8 cellular contexts compared by ENCODE assay signal in genomic region chr6:27864906-27865883, GRCh38. TPM values are rescaled to one million over a fixed set of nuclear protein-coding genes. Genes with fewer than 3 reads are reported as not detected.
A peak's percentile ranks its signal among the peaks of the same experiment; 100 is the strongest.
DNase-seq lines count a peak whose midpoint lies in the region; ATAC-seq and TF ChIP-seq lines count a peak whose summit lies in the region.

No MANE protein-coding gene starts in this region.

- H3K27ac ChIP-seq in CD4-positive, alpha-beta T cell (ENCODE audit: low read depth, low read length) = peak overlapping the region; percentile 54
- H3K27ac ChIP-seq in lung (ENCODE audit: low read depth in 1 of 2, low read length in 1 of 2) = peak overlapping the region; percentile 70 to 72

- intact Hi-C loops in CD4-positive, alpha-beta T cell (cut with DNase I, micrococcal nuclease) = loop anchor here (1.0 to 5.0 kb wide), 2 partner anchors 27 to 37 kb away; a partner anchor contains a TSS

- peak overlapping the region; percentile 100 for H3K4me3 Mint-ChIP-seq in CD4-positive, alpha-beta T cell

- peaks cover 41% of the 10 kb centered on the region for H3K4me1 Mint-ChIP-seq in CD4-positive, alpha-beta T cell (ENCODE audit: low read depth)

- peaks cover 5 to 8% of the 10 kb centered on the region in 2 donors for H3K4me1 ChIP-seq in lung (ENCODE audit: control insufficient read depth in 2 of 2, insufficient read depth in 2 of 2, low read length in 2 of 2)

- H3K27me3 ChIP-seq in CD4-positive, alpha-beta T cell (ENCODE audit: control insufficient read depth, insufficient read depth, low read length) = no peaks in the 10 kb centered on the region
- H3K27me3 ChIP-seq in lung (ENCODE audit: control insufficient read depth, insufficient read depth) = no peaks in the 10 kb centered on the region

- peaks cover 16% of the 10 kb centered on the region for H3K36me3 Mint-ChIP-seq in CD4-positive, alpha-beta T cell (ENCODE audit: low read depth)

- peak overlapping the region; percentile 93 for H3K27ac Mint-ChIP-seq in CD4-positive, alpha-beta T cell

- no peaks in the 10 kb centered on the region for H3K36me3 ChIP-seq in lung (ENCODE audit: control insufficient read depth in 2 of 2, insufficient read depth in 2 of 2, low read length in 2 of 2)

- peak overlapping the region; percentile 43 for H3K4me3 ChIP-seq in lung

- H3K9me3 Mint-ChIP-seq in CD4-positive, alpha-beta T cell = no peaks in the 10 kb centered on the region

- TF ChIP-seq CTCF in CD4-positive, alpha-beta T cell (IDR thresholded peaks at IDR 0.05) = no peak
- no peak for TF ChIP-seq CTCF in lung (IDR thresholded peaks at IDR 0.05; ENCODE audit: control extremely low read depth, extremely low read depth)

- DNase-seq in CD4-positive, alpha-beta T cell = peak in 9 of 10 experiments; percentile 35 to 66 (median 49)
- DNase-seq in NCI-H69 (lab: John Stamatoyannopoulos, UW) = peak; percentile 95
- DNase-seq in activated CD4-positive, alpha-beta T cell treated with anti-CD3 and anti-CD28 coated beads, Interleukin-2, amount 50 U/mL, for 48 hours = peak; percentile 66 to 76
- peak; percentile 51 for DNase-seq in effector CD8-positive, alpha-beta T cell (lab: John Stamatoyannopoulos, UW)
- peak; percentile 63 for DNase-seq in lung (ENCODE audit: low spot score)
- peak; percentile 34 for DNase-seq in stimulated activated CD8-positive, alpha-beta memory T cell treated with anti-CD3 and anti-CD28 coated beads, Interleukin-12 subunit alpha, Interleukin-12 subunit beta, amount 100 ng/mL, for 4 hours (ENCODE audit: low read depth)

- 1% methylated on average over 50 to 58 of the region's 58 CpGs for WGBS in lung, 2 donors

- POLR2A ChIA-PET in CD4-positive, alpha-beta T cell (lab: Charles Lee) = interaction anchor here (0.6 to 16.5 kb wide), 54 partner anchors 7 to 1903 kb away, joined by 3 to 1427 read pairs (median 6); partner anchors contain the start of genes TRIM38 and ZNF184

- CTCF ChIA-PET in CD4-positive, alpha-beta T cell (lab: Charles Lee) = interaction anchor here (1.0 to 6.6 kb wide), 15 partner anchors 9 to 1839 kb away, joined by 3 to 50 read pairs (median 6); partner anchors contain the start of genes ABT1 and POM121L2

- peak; percentile 83 for ATAC-seq in CD4-positive, alpha-beta T cell (ENCODE audit: poor library complexity)
- peak; percentile 55 for ATAC-seq in GM19452 (IDR thresholded peaks at IDR 0.05; ENCODE audit: unreplicated experiment)
- ATAC-seq in HG03558 (IDR thresholded peaks at IDR 0.05; ENCODE audit: extremely low read depth, unreplicated experiment) = peak; percentile 29
- peak; percentile 82 for ATAC-seq in lung (ENCODE audit: insufficient read depth, low FRiP score)

- peaks cover 3% of the 10 kb centered on the region for H3K27me3 Mint-ChIP-seq in CD4-positive, alpha-beta T cell

- H3K9me3 ChIP-seq in CD4-positive, alpha-beta T cell (ENCODE audit: control insufficient read depth, low read length) = no peaks in the 10 kb centered on the region
- peaks cover 0 to 1% of the 10 kb centered on the region in 2 donors for H3K9me3 ChIP-seq in lung (ENCODE audit: control insufficient read depth in 2 of 2, insufficient read depth in 1 of 2, low read length in 1 of 2)

RNA-seq across cellular contexts. Expression of gene OR2B2, which starts 47.0 kb away (rescaled TPM):
- total RNA-seq in CD4-positive, alpha-beta T cell = not detected
- not detected for total RNA-seq in lung
- not detected for polyA plus RNA-seq in lung

Comparison
In these comparisons a context has a peak if more than half of its experiments do, and no peak if none do; other contexts are left out.
1. Peak in every context shown above with its lines: DNase-seq, ATAC-seq, H3K4me3 ChIP-seq and H3K27ac ChIP-seq.
2. ATAC-seq: peak in every context shown above with its lines; median percentile 83 in CD4-positive, alpha-beta T cell; 82 in lung; 55 in GM19452; 29 in HG03558.
3. DNase-seq: peak in every context shown above with its lines; median percentile 95 in NCI-H69; 71 in activated CD4-positive, alpha-beta T cell treated with anti-CD3 and anti-CD28 coated beads, Interleukin-2, amount 50 U/mL, for 48 hours; 63 in lung; 51 in effector CD8-positive, alpha-beta T cell; 49 in CD4-positive, alpha-beta T cell; 34 in stimulated activated CD8-positive, alpha-beta memory T cell treated with anti-CD3 and anti-CD28 coated beads, Interleukin-12 subunit alpha, Interleukin-12 subunit beta, amount 100 ng/mL, for 4 hours.